In genomic region chr13:40618581-40619478, GRCh38 we compare ENCODE assay signal across 15 cellular contexts. TPM values are rescaled to one million over a fixed set of nuclear protein-coding genes. Genes with fewer than 3 reads are reported as not detected.
A peak's percentile ranks its signal among the peaks of the same experiment; 100 is the strongest.
DNase-seq lines count a peak whose midpoint lies in the region; ATAC-seq and TF ChIP-seq lines count a peak whose summit lies in the region.
"Had no signal": no experiment of that assay in that cellular context is flagged by ENCODE, and none has a peak within 500 bp of the region (broad histone marks: within the 10 kb centered on the region; RNA-seq: fewer than 3 reads in every experiment).

No MANE protein-coding gene starts in this region.

- no peak for DNase-seq in CD8-positive, alpha-beta T cell
- DNase-seq in LHCN-M2 (ENCODE audit: low read depth): peak; percentile 33
- DNase-seq in amniotic epithelial cell (ENCODE audit: low read depth): peak; percentile 59
- no peak for DNase-seq in gastrocnemius medialis
- no peak for DNase-seq in GM19238 (ENCODE audit: insufficient read length, low spot score)
- DNase-seq: activated CD4-positive, CD25-positive, alpha-beta regulatory T cell treated with anti-CD3 and anti-CD28 coated beads, Interleukin-2, amount 50 U/mL, for 72 hours; immature natural killer cell; NCI-H446; right cardiac atrium; SHP77 treated with DMSO at 0.1 percent for 48 hours had no signal

- H3K27ac Mint-ChIP-seq in CD8-positive, alpha-beta T cell: peak overlapping the region; percentile 92

- in situ Hi-C loops in gastrocnemius medialis (cut with MboI; ENCODE audit: low sequenced_read_pairs in 4 of 4): no loop called here

- intact Hi-C loops in CD8-positive, alpha-beta T cell (cut with DNase I, micrococcal nuclease): no loop called here
- intact Hi-C loops in gastrocnemius medialis (cut with DNase I; ENCODE audit: low total_unique reads): no loop called here

- no peak overlapping the region for H3K4me3 Mint-ChIP-seq in CD8-positive, alpha-beta T cell
- H3K4me3 Mint-ChIP-seq: immature natural killer cell had no signal

- no peak for TF ChIP-seq CTCF in CD8-positive, alpha-beta T cell (IDR thresholded peaks at IDR 0.05)
- TF ChIP-seq CTCF in gastrocnemius medialis (IDR thresholded peaks at IDR 0.05 in 4 of 5, conservative IDR thresholded peaks at IDR 0.05 in 1 of 5): no peak

- H3K27me3 Mint-ChIP-seq in CD8-positive, alpha-beta T cell (ENCODE audit: low read depth): no peaks in the 10 kb centered on the region

- peaks cover 34% of the 10 kb centered on the region for H3K36me3 Mint-ChIP-seq in CD8-positive, alpha-beta T cell

- H3K9me3 Mint-ChIP-seq in CD8-positive, alpha-beta T cell: no peaks in the 10 kb centered on the region
- H3K9me3 Mint-ChIP-seq: immature natural killer cell had no signal

- POLR2A ChIA-PET in CD8-positive, alpha-beta T cell (lab: Charles Lee): interaction anchor here (0.5 kb wide), 1 partner anchor 39 kb away, joined by 5 read pairs; no protein-coding TSS in a partner anchor

- H3K27me3 ChIP-seq in CD8-positive, alpha-beta T cell (ENCODE audit: insufficient read depth, low read length): no peaks in the 10 kb centered on the region
- no peaks in the 10 kb centered on the region for H3K27me3 ChIP-seq in gastrocnemius medialis
- H3K27me3 ChIP-seq: BLaER1, thyroid gland had no signal

- no peak for TF ChIP-seq POLR2A in gastrocnemius medialis (IDR thresholded peaks at IDR 0.05)

- peaks cover 91% of the 10 kb centered on the region for H3K4me1 Mint-ChIP-seq in CD8-positive, alpha-beta T cell (ENCODE audit: low read depth)

- H3K36me3 ChIP-seq in CD8-positive, alpha-beta T cell (ENCODE audit: insufficient read depth, low read length): no peaks in the 10 kb centered on the region
- no peaks in the 10 kb centered on the region for H3K36me3 ChIP-seq in gastrocnemius medialis
- H3K36me3 ChIP-seq: thyroid gland had no signal

- no peak overlapping the region for H3K4me3 ChIP-seq in CD8-positive, alpha-beta T cell (ENCODE audit: low read depth, low read length)
- no peak overlapping the region for H3K4me3 ChIP-seq in gastrocnemius medialis
- H3K4me3 ChIP-seq: BLaER1, thyroid gland had no signal

- H3K9me3 ChIP-seq in CD8-positive, alpha-beta T cell (ENCODE audit: low read length): no peaks in the 10 kb centered on the region
- no peaks in the 10 kb centered on the region for H3K9me3 ChIP-seq in gastrocnemius medialis
- H3K9me3 ChIP-seq: thyroid gland had no signal

- no peak overlapping the region for H3K27ac ChIP-seq in CD8-positive, alpha-beta T cell (ENCODE audit: low read depth, low read length)
- H3K27ac ChIP-seq in gastrocnemius medialis: peak overlapping the region; percentile 72 to 76 (median 73)
- H3K27ac ChIP-seq: BLaER1, thyroid gland had no signal

- ATAC-seq in CD8-positive, alpha-beta T cell: no peak
- ATAC-seq in gastrocnemius medialis: peak; percentile 13 to 45
- no peak for ATAC-seq in HG02973 (IDR thresholded peaks at IDR 0.05; ENCODE audit: unreplicated experiment)
- no peak for ATAC-seq in GM18502 (IDR thresholded peaks at IDR 0.05; ENCODE audit: poor library complexity, unreplicated experiment)
- ATAC-seq: esophagus mucosa, right cardiac atrium had no signal

- H3K4me1 ChIP-seq in CD8-positive, alpha-beta T cell (ENCODE audit: insufficient read depth, low read length): peaks cover 94% of the 10 kb centered on the region
- H3K4me1 ChIP-seq in gastrocnemius medialis: peaks cover 97 to 100% of the 10 kb centered on the region in 2 donors

- CTCF ChIA-PET in CD8-positive, alpha-beta T cell (lab: Charles Lee): interaction anchor here (1.2 to 1.6 kb wide), 2 partner anchors 12 to 550 kb away, joined by 3 to 4 read pairs; no protein-coding TSS in a partner anchor

RNA-seq across cellular contexts. Expression of gene FOXO1, which starts 47.6 kb away (rescaled TPM):
- 10 to 100 TPM; 97.2 to 97.3 TPM for total RNA-seq in CD8-positive, alpha-beta T cell
- total RNA-seq in LHCN-M2 (2014; rRNA removed) (4.6 and 6.2 TPM in 2 replicates), gastrocnemius medialis (100 to 1,000 TPM; 117 to 250 (median 159) TPM)
- polyA plus RNA-seq in LHCN-M2 (2012): 0.90 TPM

Comparison
In these comparisons a context has a peak if more than half of its experiments do, and no peak if none do; other contexts are left out.
1. ATAC-seq: peak in gastrocnemius medialis (2 of 2); none in CD8-positive, alpha-beta T cell (single experiment), HG02973 (single experiment) and GM18502 (single experiment).
2. DNase-seq: peak in LHCN-M2 (single experiment) and amniotic epithelial cell (single experiment); none in CD8-positive, alpha-beta T cell (0 of 7), gastrocnemius medialis (0 of 2) and GM19238 (single experiment).
3. RNA of gene FOXO1, which starts 47.6 kb away (total RNA-seq): 117 to 250 TPM in gastrocnemius medialis and 97.2 to 97.3 TPM in CD8-positive, alpha-beta T cell; 4.6 to 6.2 TPM in LHCN-M2; every median in the first group is over 10 times any median in the second.